In genomic region chr11:123707606-123708205, GRCh38 we compare ENCODE assay signal across 7 cellular contexts. TPM values are rescaled to one million over a fixed set of nuclear protein-coding genes. Genes with fewer than 3 reads are reported as not detected.
DNase-seq lines count a peak whose midpoint lies in the region; ATAC-seq, FAIRE-seq and TF ChIP-seq lines count a peak whose summit lies in the region.

No MANE protein-coding gene starts in this region.

- no peaks in the 10 kb centered on the region for H3K9me2 ChIP-seq in OCI-LY1 (ENCODE audit: low read depth, low read length)

- H3K36me3 ChIP-seq in GM06990 (ENCODE audit: control insufficient read depth, insufficient read depth, low read length) (no peaks in the 10 kb centered on the region), OCI-LY1 (ENCODE audit: insufficient read depth, low read length) (no peaks in the 10 kb centered on the region), osteoblast (ENCODE audit: insufficient read depth, low read length) (no peaks in the 10 kb centered on the region)

- H3K79me2 ChIP-seq in OCI-LY1 (ENCODE audit: insufficient read depth, low read length) (no peaks in the 10 kb centered on the region), osteoblast (ENCODE audit: insufficient read depth, low read length) (no peaks in the 10 kb centered on the region)

- peak in 1 of 2 donors; percentile 63 for ATAC-seq in activated T-cell treated with anti-CD3 and anti-CD28 coated beads, Interleukin-2, amount 50 U/mL, for 4 hours
- no peak for ATAC-seq in HG02678 (IDR thresholded peaks at IDR 0.05; ENCODE audit: unreplicated experiment)

- H3K27me3 ChIP-seq in GM06990 (replicated peaks; ENCODE audit: control insufficient read depth, insufficient read depth, low read length) (no peaks in the 10 kb centered on the region; the same call in 1 of the 2 replicates), OCI-LY1 (ENCODE audit: insufficient read depth, low read length) (no peaks in the 10 kb centered on the region), osteoblast (ENCODE audit: insufficient read depth, low read length) (peaks cover 3% of the 10 kb centered on the region)

- peaks cover 9% of the 10 kb centered on the region for H3K27me3 Mint-ChIP-seq in activated T-cell treated with anti-CD3 and anti-CD28 coated beads, Interleukin-2, amount 50 U/mL, for 4 hours (ENCODE audit: low read depth)

- no peaks in the 10 kb centered on the region for H4K20me1 ChIP-seq in OCI-LY1 (ENCODE audit: insufficient read depth, low read length)
- H4K20me1 ChIP-seq in osteoblast (ENCODE audit: insufficient read depth, low read length): no peaks in the 10 kb centered on the region

- H2AFZ ChIP-seq in OCI-LY1 (ENCODE audit: low read length): no peak overlapping the region
- H2AFZ ChIP-seq in osteoblast (ENCODE audit: low read length): no peak overlapping the region

- DNase-seq in GM06990 (ENCODE audit: extremely low read depth, insufficient read length) (no peak), HTR-8/SVneo (ENCODE audit: insufficient read length, low spot score) (peak; percentile 52), fibroblast of pulmonary artery (ENCODE audit: low read depth) (peak; percentile 85), osteoblast (ENCODE audit: insufficient read length, low spot score, missing footprints) (peak; percentile 80)
- DNase-seq in activated T-cell treated with anti-CD3 and anti-CD28 coated beads, Interleukin-2, amount 50 U/mL, for 4 hours: peak; percentile 50

- no peaks in the 10 kb centered on the region for H3K36me3 Mint-ChIP-seq in activated T-cell treated with anti-CD3 and anti-CD28 coated beads, Interleukin-2, amount 50 U/mL, for 4 hours (ENCODE audit: insufficient read depth)

- TF ChIP-seq CTCF in GM06990 (IDR thresholded peaks at IDR 0.05; ENCODE audit: insufficient read depth, low read length, poor library complexity, severe bottlenecking): peak; percentile 66
- TF ChIP-seq CTCF in OCI-LY1 (IDR thresholded peaks at IDR 0.05; ENCODE audit: low read length): peak; percentile 56; the same call in 1 of the 2 replicates
- TF ChIP-seq CTCF in fibroblast of pulmonary artery (IDR thresholded peaks at IDR 0.05; ENCODE audit: low read length, missing control alignments): peak; percentile 92
- TF ChIP-seq CTCF in osteoblast (IDR thresholded peaks at IDR 0.05; ENCODE audit: extremely low read depth, low read depth, low read length): peak; percentile 86

- H3K4me1 ChIP-seq in OCI-LY1 (ENCODE audit: insufficient read depth, low read length, severe bottlenecking) (no peaks in the 10 kb centered on the region), osteoblast (ENCODE audit: insufficient read depth, low read length) (peaks cover under 1% of the 10 kb centered on the region)

- H3K9ac ChIP-seq in OCI-LY1 (ENCODE audit: low read length): no peak overlapping the region

- FAIRE-seq in HTR-8/SVneo (lab: Jason Lieb, UNC): no peak

- H3K9me3 ChIP-seq in OCI-LY1 (ENCODE audit: low read length) (no peaks in the 10 kb centered on the region), osteoblast (ENCODE audit: low read depth, low read length) (no peaks in the 10 kb centered on the region)

- no peaks in the 10 kb centered on the region for H3K9me3 Mint-ChIP-seq in activated T-cell treated with anti-CD3 and anti-CD28 coated beads, Interleukin-2, amount 50 U/mL, for 4 hours

- no peaks in the 10 kb centered on the region for H3K4me1 Mint-ChIP-seq in activated T-cell treated with anti-CD3 and anti-CD28 coated beads, Interleukin-2, amount 50 U/mL, for 4 hours (ENCODE audit: low read depth)

- no peak overlapping the region for H3K4me2 ChIP-seq in OCI-LY1 (ENCODE audit: low read length)
- H3K4me2 ChIP-seq in osteoblast (ENCODE audit: insufficient read depth, low read length): no peak overlapping the region

- no peaks in the 10 kb centered on the region for H3F3A ChIP-seq in OCI-LY1 (ENCODE audit: insufficient read depth, low read length)

- no peak overlapping the region for H3K4me3 ChIP-seq in GM06990 (replicated peaks; ENCODE audit: low read depth, low read length)
- H3K4me3 ChIP-seq in OCI-LY1 (ENCODE audit: low read depth, low read length, poor library complexity, severe bottlenecking): no peak overlapping the region
- no peak overlapping the region for H3K4me3 ChIP-seq in fibroblast of pulmonary artery (replicated peaks; ENCODE audit: low read depth, low read length)
- no peak overlapping the region for H3K4me3 ChIP-seq in osteoblast (ENCODE audit: insufficient read depth, low read length)

- H3K4me3 Mint-ChIP-seq in activated T-cell treated with anti-CD3 and anti-CD28 coated beads, Interleukin-2, amount 50 U/mL, for 4 hours: no peak overlapping the region

- no peak overlapping the region for H3K27ac ChIP-seq in OCI-LY1 (ENCODE audit: low read depth, low read length, poor library complexity, severe bottlenecking)
- no peak overlapping the region for H3K27ac ChIP-seq in osteoblast (ENCODE audit: low read depth, low read length)

RNA-seq across cellular contexts. Expression of gene ZNF202, which starts 33.8 kb away (rescaled TPM):
- total RNA-seq in activated T-cell treated with anti-CD3 and anti-CD28 coated beads, Interleukin-2, amount 50 U/mL, for 4 hours: 10 to 100 TPM; 19.9 to 20.6 (median 20.3) TPM
- total RNA-seq in osteoblast: 5.6 and 6.5 TPM in 2 replicates

RNA-seq across cellular contexts. Expression of gene OR6X1, which starts 46.6 kb away (rescaled TPM):
- total RNA-seq in activated T-cell treated with anti-CD3 and anti-CD28 coated beads, Interleukin-2, amount 50 U/mL, for 4 hours: not detected
- total RNA-seq in osteoblast: not detected in 2 replicates

RNA-seq across cellular contexts. Expression of gene SCN3B, which starts 53.3 kb away (rescaled TPM):
- total RNA-seq in activated T-cell treated with anti-CD3 and anti-CD28 coated beads, Interleukin-2, amount 50 U/mL, for 4 hours: not detected
- under 0.01 TPM in 2 replicates for total RNA-seq in osteoblast
